In the genomic region with DNA sequence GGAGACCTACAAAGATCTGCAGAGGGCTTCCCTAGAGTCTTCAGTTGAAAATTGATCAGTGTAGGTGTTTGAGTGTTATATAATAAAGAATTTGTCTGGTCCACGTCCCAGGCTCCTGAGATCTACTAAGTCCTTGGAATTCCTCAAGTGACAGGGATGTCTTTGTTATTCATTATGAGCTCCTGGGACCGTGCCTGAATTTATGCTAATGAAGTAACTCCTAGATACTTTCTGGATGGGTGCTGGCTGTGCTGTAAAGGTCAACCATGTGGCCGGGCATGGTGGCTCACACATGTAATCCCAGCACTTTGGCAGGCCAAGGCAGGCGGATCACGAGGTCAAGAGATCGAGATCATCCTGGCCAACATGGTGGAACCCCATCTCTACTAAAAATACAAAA, we compare ENCODE assay signal across 24 cellular contexts. TPM values are rescaled to one million over a fixed set of nuclear protein-coding genes. Genes with fewer than 3 reads are reported as not detected.
DNase-seq lines count a peak whose midpoint lies in the region; FAIRE-seq and TF ChIP-seq lines count a peak whose summit lies in the region.
"Had no signal": no experiment of that assay in that cellular context is flagged by ENCODE, and none has a peak within 500 bp of the region (broad histone marks: within the 10 kb centered on the region; RNA-seq: fewer than 3 reads in every experiment).

No MANE protein-coding gene starts in this region.

- DNase-seq in HAP-1 (ENCODE audit: low spot score in 2 of 2) = peak; percentile 64 to 82
- DNase-seq in astrocyte (ENCODE audit: low read depth) = no peak
- DNase-seq in iPS DF 6.9 (ENCODE audit: low read depth, low spot score) = peak; percentile 5
- no peak for DNase-seq in CD1c-positive myeloid dendritic cell (ENCODE audit: extremely low spot score)
- no peak for DNase-seq in NCI-H345 treated with DMSO at 0.1 percent for 48 hours (lab: John Stamatoyannopoulos, UW; ENCODE audit: unreplicated experiment)
- no peak for DNase-seq in HEK293T (ENCODE audit: extremely low spot score)
- no peak for DNase-seq in NCI-H226
- DNase-seq: CD4-positive, alpha-beta T cell; COR-L47; DMS 273 treated with DMSO at 0.1 percent for 48 hours; DMS79 treated with DMSO at 0.1 percent for 48 hours; GOT3; HFFc6; MG63; NCI-H1417; NCI-H1694 treated with DMSO at 0.1 percent for 48 hours; NCI-H2081 treated with DMSO at 0.1 percent for 48 hours; NCI-H2171 treated with DMSO at 0.1 percent for 48 hours; NCI-H446 treated with DMSO at 0.1 percent for 48 hours; NCI-H526 treated with DMSO at 0.1 percent for 48 hours; SIG-M5; SK-N-SH had no signal

- no peaks in the 10 kb centered on the region for H3K27me3 ChIP-seq in HAP-1 (ENCODE audit: low read depth)
- no peaks in the 10 kb centered on the region for H3K27me3 ChIP-seq in astrocyte (ENCODE audit: insufficient read depth, low read length)
- no peaks in the 10 kb centered on the region for H3K27me3 ChIP-seq in iPS DF 6.9 (ENCODE audit: control insufficient read depth, insufficient read depth, low read length)
- H3K27me3 ChIP-seq: MG63 had no signal

- no peaks in the 10 kb centered on the region for H3K4me1 Mint-ChIP-seq in astrocyte (ENCODE audit: low read depth, unreplicated experiment)

- H3K9ac ChIP-seq in astrocyte (ENCODE audit: low read length) = no peak overlapping the region
- H3K9ac ChIP-seq: SK-N-SH had no signal

- H3K4me3 Mint-ChIP-seq in astrocyte (ENCODE audit: unreplicated experiment) = no peak overlapping the region
- H3K4me3 Mint-ChIP-seq: CD4-positive, alpha-beta T cell; HFFc6 had no signal

- H3K4me2 ChIP-seq in astrocyte (ENCODE audit: low read length) = no peak overlapping the region
- H3K4me2 ChIP-seq: SK-N-SH had no signal

- in situ Hi-C loops in HAP-1 (cut with MboI; ENCODE audit: low sequenced_read_pairs) = loop anchor here (25.0 kb wide), 1 partner anchor 467 kb away; no protein-coding TSS in a partner anchor

- H3K79me2 ChIP-seq in astrocyte (ENCODE audit: insufficient read depth, low read length) = peaks cover 29% of the 10 kb centered on the region

- peaks cover 24% of the 10 kb centered on the region for H3K36me3 Mint-ChIP-seq in astrocyte (ENCODE audit: low read depth, unreplicated experiment)

- H3K27ac Mint-ChIP-seq in astrocyte (ENCODE audit: unreplicated experiment) = peak overlapping the region; percentile 47
- H3K27ac Mint-ChIP-seq: CD4-positive, alpha-beta T cell; HFFc6 had no signal

- H3K27ac ChIP-seq in astrocyte (ENCODE audit: low read depth, low read length) (no peak overlapping the region), iPS DF 6.9 (ENCODE audit: low read length) (no peak overlapping the region)

- H3K36me3 ChIP-seq in HAP-1 (replicated peaks) = peaks cover 62% of the 10 kb centered on the region
- peaks cover 59% of the 10 kb centered on the region for H3K36me3 ChIP-seq in astrocyte (ENCODE audit: insufficient read depth, low read length)
- H3K36me3 ChIP-seq in iPS DF 6.9 (ENCODE audit: control insufficient read depth, insufficient read depth, low read length) = peaks cover 4% of the 10 kb centered on the region; the same call in 1 of the 2 replicates

- H3K4me3 ChIP-seq in HAP-1 (no peak overlapping the region), astrocyte (ENCODE audit: insufficient read depth, low read depth, low read length) (no peak overlapping the region), iPS DF 6.9 (ENCODE audit: low read length) (no peak overlapping the region)
- H3K4me3 ChIP-seq: GM12878, K562, MG63 had no signal

- CTCF ChIA-PET in HEK293T (lab: Yijun Ruan, JAX) = no interaction called here

- peaks cover 17% of the 10 kb centered on the region for H4K20me1 ChIP-seq in astrocyte (ENCODE audit: insufficient read depth, low read length)

- H3K4me1 ChIP-seq in HAP-1 (peaks cover 15% of the 10 kb centered on the region), astrocyte (ENCODE audit: insufficient read depth, low read length) (no peaks in the 10 kb centered on the region), iPS DF 6.9 (ENCODE audit: control insufficient read depth, insufficient read depth, low read length) (no peaks in the 10 kb centered on the region; the same call in 1 of the 2 replicates)

- H3K27me3 Mint-ChIP-seq in astrocyte (ENCODE audit: low read depth, unreplicated experiment) = no peaks in the 10 kb centered on the region
- H3K27me3 Mint-ChIP-seq: CD4-positive, alpha-beta T cell had no signal

- no peaks in the 10 kb centered on the region for H3K9me3 Mint-ChIP-seq in astrocyte (ENCODE audit: unreplicated experiment)
- H3K9me3 Mint-ChIP-seq: CD4-positive, alpha-beta T cell; HFFc6 had no signal

- WGBS in iPS DF 6.9 (ENCODE audit: insufficient coverage, insufficient read length) = no CpG with 5 or more reads among the region's 6 CpGs

- POLR2A ChIA-PET in HEK293T (lab: Yijun Ruan, JAX) = no interaction called here

- no peak for TF ChIP-seq CTCF in astrocyte (IDR thresholded peaks at IDR 0.05; ENCODE audit: insufficient read depth, low read depth, low read length)

- H2AFZ ChIP-seq in astrocyte (ENCODE audit: low read depth, low read length) = no peak overlapping the region

- H3K9me3 ChIP-seq in HAP-1 = no peaks in the 10 kb centered on the region
- no peaks in the 10 kb centered on the region for H3K9me3 ChIP-seq in astrocyte (ENCODE audit: insufficient read depth, low read depth, low read length)
- no peaks in the 10 kb centered on the region for H3K9me3 ChIP-seq in iPS DF 6.9 (ENCODE audit: control insufficient read depth, insufficient read depth, low read length)
- H3K9me3 ChIP-seq: MG63, SK-N-SH had no signal

- FAIRE-seq in astrocyte (lab: Jason Lieb, UNC) = no peak
- FAIRE-seq: GM12878, K562 had no signal

TF ChIP-seq in HEK293T, 16 proteins besides CTCF, POLR2A, EP300 and RAD21:
- TF ChIP-seq, protein P1, sequence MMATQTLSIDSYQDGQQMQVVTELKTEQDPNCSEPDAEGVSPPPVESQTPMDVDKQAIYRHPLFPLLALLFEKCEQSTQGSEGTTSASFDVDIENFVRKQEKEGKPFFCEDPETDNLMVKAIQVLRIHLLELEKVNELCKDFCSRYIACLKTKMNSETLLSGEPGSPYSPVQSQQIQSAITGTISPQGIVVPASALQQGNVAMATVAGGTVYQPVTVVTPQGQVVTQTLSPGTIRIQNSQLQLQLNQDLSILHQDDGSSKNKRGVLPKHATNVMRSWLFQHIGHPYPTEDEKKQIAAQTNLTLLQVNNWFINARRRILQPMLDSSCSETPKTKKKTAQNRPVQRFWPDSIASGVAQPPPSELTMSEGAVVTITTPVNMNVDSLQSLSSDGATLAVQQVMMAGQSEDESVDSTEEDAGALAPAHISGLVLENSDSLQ (IDR thresholded peaks at IDR 0.05) = no peak
- TF ChIP-seq FOXA1 (IDR thresholded peaks at IDR 0.05) (no peak), NFRKB (IDR thresholded peaks at IDR 0.05) (no peak), LEF1 (IDR thresholded peaks at IDR 0.05; ENCODE audit: borderline replicate concordance) (no peak)

RNA-seq across cellular contexts. Expression of gene CDC27, which starts 43.7 kb away (rescaled TPM):
- 137 and 151 TPM in 2 replicates for total RNA-seq in astrocyte

Comparison
In these comparisons a context has a peak if more than half of its experiments do, and no peak if none do; other contexts are left out.
1. DNase-seq: peak in HAP-1 (2 of 2) and iPS DF 6.9 (single experiment); none in astrocyte (single experiment), CD1c-positive myeloid dendritic cell (single experiment), NCI-H345 treated with DMSO at 0.1 percent for 48 hours (single experiment), HEK293T (single experiment) and NCI-H226 (single experiment).